ENCODE assay signal across 3 cellular contexts in the genomic region with DNA sequence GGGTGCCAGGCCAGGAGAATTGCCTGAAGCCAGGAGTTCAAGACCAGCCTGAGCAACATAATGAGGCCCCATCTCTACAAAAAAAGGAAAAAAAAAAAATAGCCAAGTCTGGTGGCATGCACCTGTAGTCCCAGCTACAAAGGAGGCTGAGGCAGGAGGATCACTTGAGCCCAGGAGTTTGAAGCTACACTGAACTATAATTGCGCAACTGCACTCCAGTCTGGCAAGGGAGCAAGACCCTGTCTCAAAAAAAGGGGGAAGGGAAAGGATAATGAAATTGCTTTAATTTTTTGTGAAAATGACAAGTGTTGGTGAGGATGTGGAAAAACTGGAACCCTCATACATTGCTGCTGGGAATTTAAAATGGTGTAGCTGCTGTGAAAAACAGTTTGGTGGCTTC.
TF ChIP-seq lines count a peak whose summit lies in the region.

No MANE protein-coding gene starts in this region.

TF ChIP-seq in HepG2, 621 proteins besides CTCF, POLR2A, EP300 and RAD21:
- TF ChIP-seq ZNF34 (CRISPR knock-in tag; IDR thresholded peaks at IDR 0.05; ENCODE audit: borderline replicate concordance) (no peak), CEBPB (IDR thresholded peaks at IDR 0.05; ENCODE audit: borderline replicate concordance, low read depth, low read length) (peak; percentile 76), CEBPG (CRISPR knock-in tag; IDR thresholded peaks at IDR 0.05) (0 out of 2 replicates have a peak, but pooled peaks have one; percentile 5)

TF ChIP-seq in IMR-90, 13 proteins besides CTCF, POLR2A, EP300 and RAD21:
- no peak for TF ChIP-seq NFE2L2 (IDR thresholded peaks at IDR 0.05; ENCODE audit: low read depth, low read length)
- TF ChIP-seq RFX5 (IDR thresholded peaks at IDR 0.05; ENCODE audit: low read depth, low read length): no peak
- TF ChIP-seq CEBPB (IDR thresholded peaks at IDR 0.05; ENCODE audit: low read depth, low read length): peak; percentile 77

TF ChIP-seq in H1, 55 proteins besides CTCF, POLR2A, EP300 and RAD21:
- TF ChIP-seq JUND (IDR thresholded peaks at IDR 0.05; ENCODE audit: low read length) (no peak), FOSL1 (IDR thresholded peaks at IDR 0.05; ENCODE audit: insufficient read depth, low read depth, low read length) (no peak), CEBPB (IDR thresholded peaks at IDR 0.05; ENCODE audit: low read depth, low read length) (peak; percentile 91)
